In the genomic region with DNA sequence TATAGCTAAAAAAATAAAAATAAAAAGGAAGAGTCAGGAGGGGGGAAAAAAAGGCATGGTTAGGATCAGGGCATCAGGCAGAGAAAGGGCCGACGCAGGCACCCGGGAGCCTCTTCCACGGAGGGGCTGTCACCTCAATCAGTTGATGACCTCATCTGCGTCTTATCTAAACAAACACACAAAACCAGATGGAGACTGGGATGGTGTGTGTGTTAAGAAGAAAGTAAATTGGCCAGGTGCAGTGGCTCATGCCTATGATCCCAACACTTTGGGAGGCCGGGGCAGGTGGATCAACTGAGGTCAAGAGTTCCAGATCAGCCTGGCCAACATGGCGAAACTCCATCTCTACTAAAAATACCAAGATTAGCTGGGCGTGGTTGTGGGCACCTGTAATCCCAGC, we compare ENCODE assay signal across 24 cellular contexts.
A peak's percentile ranks its signal among the peaks of the same experiment; 100 is the strongest.
DNase-seq lines count a peak whose midpoint lies in the region; ATAC-seq lines count a peak whose summit lies in the region.
"Had no signal": no experiment of that assay in that cellular context is flagged by ENCODE, and none has a peak within 500 bp of the region (broad histone marks: within the 10 kb centered on the region; RNA-seq: fewer than 3 reads in every experiment).

No MANE protein-coding gene starts in this region.

- H3K27me3 Mint-ChIP-seq in activated naive CD4-positive, alpha-beta T cell treated with anti-CD3 and anti-CD28 coated beads, Interleukin-2, amount 10 ng/mL, durations not matched to agents 7 days and 5 days = peaks cover 3% of the 10 kb centered on the region

- peak overlapping the region; percentile 62 for H3K27ac ChIP-seq in temporal lobe (ENCODE audit: low read depth, low read length)
- H3K27ac ChIP-seq: C4-2B, Peyer's patch had no signal

- H3K9me3 Mint-ChIP-seq in activated naive CD4-positive, alpha-beta T cell treated with anti-CD3 and anti-CD28 coated beads, Interleukin-2, amount 10 ng/mL, durations not matched to agents 7 days and 5 days = peaks cover 16% of the 10 kb centered on the region

- H3K36me3 Mint-ChIP-seq in activated naive CD4-positive, alpha-beta T cell treated with anti-CD3 and anti-CD28 coated beads, Interleukin-2, amount 10 ng/mL, durations not matched to agents 7 days and 5 days = no peaks in the 10 kb centered on the region
- H3K36me3 Mint-ChIP-seq: CD8-positive, alpha-beta memory T cell; IgD-negative memory B cell had no signal

- no peak overlapping the region for H3K27ac Mint-ChIP-seq in activated naive CD4-positive, alpha-beta T cell treated with anti-CD3 and anti-CD28 coated beads, Interleukin-2, amount 10 ng/mL, durations not matched to agents 7 days and 5 days
- H3K27ac Mint-ChIP-seq: CD8-positive, alpha-beta memory T cell; GM23338 had no signal

- no peaks in the 10 kb centered on the region for H3K4me1 Mint-ChIP-seq in activated naive CD4-positive, alpha-beta T cell treated with anti-CD3 and anti-CD28 coated beads, Interleukin-2, amount 10 ng/mL, durations not matched to agents 7 days and 5 days

- no peak overlapping the region for H3K4me3 Mint-ChIP-seq in activated naive CD4-positive, alpha-beta T cell treated with anti-CD3 and anti-CD28 coated beads, Interleukin-2, amount 10 ng/mL, durations not matched to agents 7 days and 5 days
- H3K4me3 Mint-ChIP-seq: CD8-positive, alpha-beta memory T cell; GM23338 had no signal

- no peak for ATAC-seq in GM21515 (IDR thresholded peaks at IDR 0.05; ENCODE audit: unreplicated experiment)
- ATAC-seq: GM12878, GM23338 had no signal

- peak; percentile 41 for DNase-seq in NCI-H510A treated with DMSO at 0.1 percent for 48 hours (lab: John Stamatoyannopoulos, UW)
- no peak for DNase-seq in NCI-H510A (lab: John Stamatoyannopoulos, UW)
- DNase-seq in NCI-H146 (lab: John Stamatoyannopoulos, UW) = peak; percentile 92
- peak; percentile 37 to 52 for DNase-seq in SHP77 (lab: John Stamatoyannopoulos, UW)
- DNase-seq in activated naive CD4-positive, alpha-beta T cell treated with anti-CD3 and anti-CD28 coated beads, Interleukin-2, amount 10 ng/mL, durations not matched to agents 7 days and 5 days = no peak
- no peak for DNase-seq in stimulated activated CD4-positive, alpha-beta T cell treated with anti-CD3 and anti-CD28 coated beads, Interleukin-4, amount 100 ng/mL, for 1 hour
- DNase-seq: AML-193; Calu3; CD8-positive, alpha-beta memory T cell; DMS79; Karpas-422; MV-4-11; NCI-H1105 treated with DMSO at 0.1 percent for 48 hours; NCI-H1694 treated with DMSO at 0.1 percent for 48 hours; NCI-H524 treated with DMSO at 0.1 percent for 48 hours; NK-92 treated with Interleukin-12 subunit alpha and Interleukin-12 subunit beta, amount 100 ng/mL, for 24 hours; Peyer's patch; T-helper 9 cell had no signal

- CTCF ChIA-PET in activated naive CD4-positive, alpha-beta T cell treated with anti-CD3 and anti-CD28 coated beads, Interleukin-2, amount 10 ng/mL, durations not matched to agents 7 days and 5 days (lab: Charles Lee) = no interaction called here

Comparison
In these comparisons a context has a peak if more than half of its experiments do, and no peak if none do; other contexts are left out.
1. DNase-seq: peak in NCI-H510A treated with DMSO at 0.1 percent for 48 hours (single experiment), NCI-H146 (single experiment) and SHP77 (2 of 2); none in NCI-H510A (single experiment), activated naive CD4-positive, alpha-beta T cell treated with anti-CD3 and anti-CD28 coated beads, Interleukin-2, amount 10 ng/mL, durations not matched to agents 7 days and 5 days (single experiment) and stimulated activated CD4-positive, alpha-beta T cell treated with anti-CD3 and anti-CD28 coated beads, Interleukin-4, amount 100 ng/mL, for 1 hour (single experiment).